ENCODE assay signal across 1 cellular context in the genomic region with DNA sequence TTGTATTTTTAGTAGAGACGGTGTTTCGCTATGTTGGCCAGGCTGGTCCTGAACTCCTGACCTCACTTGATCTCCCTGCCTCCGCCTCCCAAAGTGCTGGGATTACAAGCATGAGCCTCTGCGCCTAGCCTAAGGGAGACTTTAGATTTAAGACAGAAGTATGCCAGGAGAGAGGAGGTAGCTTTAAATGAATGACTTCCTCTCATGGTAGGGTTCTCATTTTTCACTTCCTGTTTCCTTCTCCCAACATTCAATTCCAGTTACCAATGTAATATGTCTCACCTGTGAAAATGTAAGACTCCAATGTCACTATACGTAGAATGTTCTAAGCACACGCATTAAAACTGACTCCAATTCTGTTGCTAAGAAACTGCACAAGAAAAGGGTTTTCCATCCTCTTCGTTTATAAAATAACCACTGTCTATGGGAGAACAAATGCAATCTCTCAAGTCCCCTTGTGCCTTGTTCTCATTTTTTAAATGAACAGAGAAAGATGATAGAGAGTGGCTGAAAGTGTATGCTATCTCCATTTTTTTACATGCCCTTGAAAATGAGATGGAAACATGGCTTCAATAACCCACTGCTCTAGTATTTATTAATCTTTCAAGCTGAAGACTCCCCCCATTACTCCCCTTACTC.
TF ChIP-seq lines count a peak whose summit lies in the region.

No MANE protein-coding gene starts in this region.

TF ChIP-seq in K562, 482 proteins besides CTCF, POLR2A, EP300 and RAD21 (continued from another document):
- TF ChIP-seq, protein P1, sequence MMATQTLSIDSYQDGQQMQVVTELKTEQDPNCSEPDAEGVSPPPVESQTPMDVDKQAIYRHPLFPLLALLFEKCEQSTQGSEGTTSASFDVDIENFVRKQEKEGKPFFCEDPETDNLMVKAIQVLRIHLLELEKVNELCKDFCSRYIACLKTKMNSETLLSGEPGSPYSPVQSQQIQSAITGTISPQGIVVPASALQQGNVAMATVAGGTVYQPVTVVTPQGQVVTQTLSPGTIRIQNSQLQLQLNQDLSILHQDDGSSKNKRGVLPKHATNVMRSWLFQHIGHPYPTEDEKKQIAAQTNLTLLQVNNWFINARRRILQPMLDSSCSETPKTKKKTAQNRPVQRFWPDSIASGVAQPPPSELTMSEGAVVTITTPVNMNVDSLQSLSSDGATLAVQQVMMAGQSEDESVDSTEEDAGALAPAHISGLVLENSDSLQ (IDR thresholded peaks at IDR 0.05), result no peak
